Comparison of ENCODE assay signal across 10 cellular contexts in genomic region chr2:230417436-230417835, GRCh38. TPM values are rescaled to one million over a fixed set of nuclear protein-coding genes. Genes with fewer than 3 reads are reported as not detected.
DNase-seq lines count a peak whose midpoint lies in the region; ATAC-seq and TF ChIP-seq lines count a peak whose summit lies in the region.
"Had no signal": no experiment of that assay in that cellular context is flagged by ENCODE, and none has a peak within 500 bp of the region (broad histone marks: within the 10 kb centered on the region; RNA-seq: fewer than 3 reads in every experiment).

No MANE protein-coding gene starts in this region.

- H3K27me3 ChIP-seq in DOHH2 (ENCODE audit: control insufficient read depth, low read length) = no peaks in the 10 kb centered on the region
- no peaks in the 10 kb centered on the region for H3K27me3 ChIP-seq in PC-9 (ENCODE audit: insufficient read depth, low read depth)

- intact Hi-C loops in PC-9 (cut with micrococcal nuclease; ENCODE audit: unreplicated experiment) (loop anchor here (2.0 to 10.0 kb wide), 3 partner anchors 195 to 277 kb away; no protein-coding TSS in a partner anchor), head of caudate nucleus (cut with DNase I) (no loop called here)

- ATAC-seq in esophagus mucosa = no peak
- ATAC-seq: sciatic nerve had no signal

- no peaks in the 10 kb centered on the region for H3K9me3 ChIP-seq in DOHH2 (ENCODE audit: control insufficient read depth, insufficient read depth, low read length)
- no peaks in the 10 kb centered on the region for H3K9me3 ChIP-seq in PC-9 (ENCODE audit: insufficient read depth, low read depth)

- H3K36me3 ChIP-seq in DOHH2 (ENCODE audit: control insufficient read depth, low read length) = peaks cover 14% of the 10 kb centered on the region
- no peaks in the 10 kb centered on the region for H3K36me3 ChIP-seq in PC-9 (ENCODE audit: low read depth)

- H3K4me1 ChIP-seq in DOHH2 (ENCODE audit: control insufficient read depth, low read length) (peaks cover 42% of the 10 kb centered on the region), PC-9 (replicated peaks; ENCODE audit: insufficient read depth) (peaks cover 30% of the 10 kb centered on the region)

- CTCF ChIA-PET in PC-9 (lab: Charles Lee) = interaction anchor here (0.6 kb wide), 1 partner anchor 23 kb away, joined by 4 read pairs; no protein-coding TSS in a partner anchor

- H3K79me2 ChIP-seq in DOHH2 (ENCODE audit: control insufficient read depth, low read length) (peaks cover 51% of the 10 kb centered on the region), PC-9 (ENCODE audit: low read depth) (peaks cover 37% of the 10 kb centered on the region)

- DNase-seq in PC-9 = no peak
- no peak for DNase-seq in epithelial cell of esophagus (ENCODE audit: low read depth)
- no peak for DNase-seq in skeletal muscle cell (ENCODE audit: low read depth)
- no peak for DNase-seq in NCI-H774 (lab: John Stamatoyannopoulos, UW)
- DNase-seq in head of caudate nucleus = no peak
- DNase-seq in retina = no peak
- DNase-seq: NCI-H1105 had no signal

- H3F3A ChIP-seq in DOHH2 (ENCODE audit: control insufficient read depth, insufficient read depth) (peaks cover 17% of the 10 kb centered on the region), PC-9 (ENCODE audit: insufficient read depth, low read depth) (peaks cover 5% of the 10 kb centered on the region)

- 0 out of 2 replicates have a peak overlapping the region, but pooled peaks have one; percentile 86 for H3K27ac ChIP-seq in DOHH2 (ENCODE audit: low read depth, low read length)
- H3K27ac ChIP-seq in PC-9 = 0 out of 2 replicates have a peak overlapping the region, but pooled peaks have one; percentile 38

- H4K20me1 ChIP-seq in DOHH2 (ENCODE audit: control insufficient read depth, insufficient read depth, low read depth, low read length) (no peaks in the 10 kb centered on the region), PC-9 (ENCODE audit: insufficient read depth) (no peaks in the 10 kb centered on the region)

- TF ChIP-seq CTCF in DOHH2 (IDR thresholded peaks at IDR 0.05; ENCODE audit: low read depth, low read length, poor library complexity, severe bottlenecking) = no peak
- no peak for TF ChIP-seq CTCF in PC-9 (conservative IDR thresholded peaks at IDR 0.05)
- no peak for TF ChIP-seq CTCF in epithelial cell of esophagus (IDR thresholded peaks at IDR 0.05; ENCODE audit: insufficient read depth, low read depth, low read length, missing control alignments)

- no TSS peak for BruUV-seq in PC-9 (replicated peaks; lab: Mats Ljungman, UMichigan)

- peak overlapping the region; percentile 93 for H3K4me2 ChIP-seq in DOHH2 (ENCODE audit: low read length)
- peak overlapping the region; percentile 79 for H3K4me2 ChIP-seq in PC-9

- H3K9me2 ChIP-seq in DOHH2 (replicated peaks; ENCODE audit: control insufficient read depth, low read length) = no peaks in the 10 kb centered on the region
- H3K9me2 ChIP-seq in PC-9 (ENCODE audit: insufficient read depth) = no peaks in the 10 kb centered on the region

- POLR2A ChIA-PET in PC-9 (lab: Charles Lee; ENCODE audit: unreplicated experiment) = no interaction called here

- no peak overlapping the region for H2AFZ ChIP-seq in PC-9

- H3K4me3 ChIP-seq in DOHH2 (ENCODE audit: low read length) (peak overlapping the region; percentile 84), PC-9 (peak overlapping the region; percentile 58), epithelial cell of esophagus (ENCODE audit: low read length) (peak overlapping the region; percentile 61), skeletal muscle cell (ENCODE audit: low read depth, low read length) (peak overlapping the region; percentile 73)

RNA-seq across cellular contexts. Expression of gene SP100, which starts 1.4 kb away (rescaled TPM):
- total RNA-seq in PC-9 (2021) (50.2 and 61.7 TPM in 2 replicates), esophagus mucosa (38.5 TPM)
